Comparison of ENCODE assay signal across 26 cellular contexts in genomic region chr11:19992162-19992561, GRCh38.
"Had no signal": no experiment of that assay in that cellular context is flagged by ENCODE, and none has a peak within 500 bp of the region (broad histone marks: within the 10 kb centered on the region; RNA-seq: fewer than 3 reads in every experiment).

No MANE protein-coding gene starts in this region.

- DNase-seq: activated CD4-positive, alpha-beta T cell treated with anti-CD3 and anti-CD28 coated beads, Interleukin-2, amount 10 ng/mL, durations not matched to agents 7 days and 5 days; activated CD4-positive, CD25-positive, alpha-beta regulatory T cell treated with anti-CD3 and anti-CD28 coated beads, Interleukin-2, amount 50 U/mL, for 72 hours; activated CD8-positive, alpha-beta T cell treated with anti-CD3 and anti-CD28 coated beads for 36 hours; activated naive CD8-positive, alpha-beta T cell treated with anti-CD3 and anti-CD28 coated beads, Interleukin-2, amount 50 U/mL, for 24 hours; activated T-cell treated with anti-CD3 and anti-CD28 coated beads, Interleukin-2, amount 50 U/mL, for 48 hours; anterior cingulate cortex; body of pancreas; cortex of kidney; effector memory CD8-positive, alpha-beta T cell; erythroblast; foreskin fibroblast; head of caudate nucleus; hypothalamus; immature natural killer cell; kidney; left colon; naive thymus-derived CD8-positive, alpha-beta T cell; occipital lobe; right cardiac atrium; stimulated activated CD4-positive, alpha-beta T cell treated with anti-CD3 and anti-CD28 coated beads, Interleukin-4, amount 100 ng/mL, for 1 hour; stimulated activated naive CD8-positive, alpha-beta T cell treated with anti-CD3 and anti-CD28 coated beads, Interleukin-15, Interleukin-2, amounts not matched to agents 100 U/mL and 50 U/mL, for 24 hours; T-helper 17 cell; T1000; testis; transverse colon had no signal

- H3K4me2 ChIP-seq: neural progenitor cell had no signal

- H3K9me3 ChIP-seq: body of pancreas, testis, transverse colon had no signal

- FAIRE-seq: kidney had no signal

- H3K4me3 ChIP-seq: body of pancreas, neural progenitor cell, testis, transverse colon had no signal

- H3K4me1 ChIP-seq: testis had no signal

- ATAC-seq: activated CD8-positive, alpha-beta T cell treated with anti-CD3 and anti-CD28 coated beads for 36 hours; activated naive CD8-positive, alpha-beta T cell treated with anti-CD3 and anti-CD28 coated beads, Interleukin-2, amount 50 U/mL, for 24 hours; body of pancreas; effector memory CD8-positive, alpha-beta T cell; left colon; naive thymus-derived CD8-positive, alpha-beta T cell; right cardiac atrium; stimulated activated naive CD8-positive, alpha-beta T cell treated with anti-CD3 and anti-CD28 coated beads, Interleukin-15, Interleukin-2, amounts not matched to agents 100 U/mL and 50 U/mL, for 24 hours; T-helper 17 cell had no signal

- H3K27ac ChIP-seq: body of pancreas, neural progenitor cell, testis, transverse colon had no signal
